ENCODE assay signal across 17 cellular contexts in genomic region chr3:171281256-171281655, GRCh38.
"Had no signal": no experiment of that assay in that cellular context is flagged by ENCODE, and none has a peak within 500 bp of the region (broad histone marks: within the 10 kb centered on the region; RNA-seq: fewer than 3 reads in every experiment).

No MANE protein-coding gene starts in this region.

- H3K4me1 ChIP-seq: left lung had no signal

- H3K36me3 ChIP-seq: cardiac muscle cell, esophagus squamous epithelium, heart left ventricle, left lung, transverse colon had no signal

- FAIRE-seq: kidney, urothelium cell line had no signal

- H3K27me3 ChIP-seq: cardiac muscle cell, esophagus squamous epithelium, heart left ventricle, left lung, transverse colon had no signal

- DNase-seq: activated naive CD4-positive, alpha-beta T cell; activated naive CD8-positive, alpha-beta T cell treated with anti-CD3 and anti-CD28 coated beads for 36 hours; activated T-cell treated with anti-CD3 and anti-CD28 coated beads, Interleukin-2, amount 50 U/mL, for 1 hour; effector memory CD8-positive, alpha-beta T cell; esophagus squamous epithelium; heart left ventricle; kidney; left lung; natural killer cell; stimulated activated CD4-positive, alpha-beta T cell treated with anti-CD3 and anti-CD28 coated beads, Interleukin-12 subunit alpha, Interleukin-12 subunit beta, amount 100 ng/mL, for 4 hours; stimulated activated CD4-positive, alpha-beta T cell treated with anti-CD3 and anti-CD28 coated beads, Interleukin-4, amount 100 ng/mL, for 4 hours; stimulated activated naive CD8-positive, alpha-beta T cell treated with anti-CD3 and anti-CD28 coated beads, Interleukin-15, Interleukin-2, amounts not matched to agents 100 U/mL and 50 U/mL, for 24 hours; T-helper 9 cell; transverse colon had no signal

- H3K4me3 ChIP-seq: cardiac muscle cell, esophagus squamous epithelium, left lung, transverse colon had no signal

- ATAC-seq: effector memory CD8-positive, alpha-beta T cell; left lung; natural killer cell; stimulated activated naive CD8-positive, alpha-beta T cell treated with anti-CD3 and anti-CD28 coated beads, Interleukin-15, Interleukin-2, amounts not matched to agents 100 U/mL and 50 U/mL, for 24 hours; WTC11 had no signal

- H3K27ac ChIP-seq: cardiac muscle cell, left lung had no signal

- H3K9me3 ChIP-seq: esophagus squamous epithelium, heart left ventricle, left lung, transverse colon had no signal
